ENCODE assay signal across 8 cellular contexts in genomic region chr3:142578309-142579223, GRCh38.
DNase-seq lines count a peak whose midpoint lies in the region; ATAC-seq lines count a peak whose summit lies in the region.

TSS of gene ATR (minus strand) at chr3:142578733. CDS start at chr3:142578704, 29 bp downstream.

- DNase-seq in AG08396 (ENCODE audit: low spot score): peak; percentile 94
- peak; percentile 78 for DNase-seq in NCI-H345 treated with DMSO at 0.1 percent for 48 hours (lab: John Stamatoyannopoulos, UW; ENCODE audit: unreplicated experiment)
- DNase-seq in activated CD4-positive, CD25-positive, alpha-beta regulatory T cell (lab: John Stamatoyannopoulos, UW): peak; percentile 86 to 95 (median 92)
- peak; percentile 95 for DNase-seq in central memory CD4-positive, alpha-beta T cell
- peak; percentile 97 for DNase-seq in iris pigment epithelial cell (ENCODE audit: low read depth)
- peak; percentile 95 for DNase-seq in stimulated activated CD4-positive, alpha-beta T cell treated with anti-CD3 and anti-CD28 coated beads, Interleukin-12 subunit alpha, Interleukin-12 subunit beta, amount 100 ng/mL, for 4 hours

- ATAC-seq in GM19023 (IDR thresholded peaks at IDR 0.05; ENCODE audit: unreplicated experiment) (peak; percentile 95), HG03280 (IDR thresholded peaks at IDR 0.05; ENCODE audit: unreplicated experiment) (peak; percentile 95)

Comparison
In these comparisons a context has a peak if more than half of its experiments do, and no peak if none do; other contexts are left out.
1. Peak in every context shown above with its lines: DNase-seq and ATAC-seq.